In the genomic region with DNA sequence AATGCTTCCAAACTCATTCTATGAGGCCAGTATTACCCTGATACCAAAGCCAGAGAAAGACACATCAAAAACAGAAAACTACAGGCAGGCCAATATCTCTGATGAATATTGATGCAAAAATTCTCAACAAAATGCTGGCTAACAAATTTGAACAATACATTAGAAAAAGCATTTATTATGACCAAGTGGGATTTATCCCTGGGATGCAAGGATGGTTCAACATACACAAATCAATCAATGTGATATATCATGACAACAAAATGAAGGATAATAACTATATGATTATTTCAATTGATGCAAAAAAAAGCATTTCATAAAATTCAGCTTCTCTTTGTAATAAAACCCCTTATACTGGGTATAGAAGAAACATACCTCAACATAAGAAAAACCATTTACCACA, we compare ENCODE assay signal across 38 cellular contexts.
"Had no signal": no experiment of that assay in that cellular context is flagged by ENCODE, and none has a peak within 500 bp of the region (broad histone marks: within the 10 kb centered on the region; RNA-seq: fewer than 3 reads in every experiment).

No MANE protein-coding gene starts in this region.

- FAIRE-seq: astrocyte, bronchial epithelial cell had no signal

- H3K36me3 ChIP-seq: adrenal gland, ascending aorta, brain microvascular endothelial cell, breast epithelium, cardiac muscle cell had no signal

- H3K36me3 Mint-ChIP-seq: activated naive CD4-positive, alpha-beta T cell treated with anti-CD3 and anti-CD28 coated beads, Interleukin-2, amount 10 ng/mL, durations not matched to agents 7 days and 5 days; activated naive CD4-positive, alpha-beta T cell treated with anti-CD3 and anti-CD28 coated beads, Interleukin-2, amount 50 U/mL, for 72 hours; activated naive CD8-positive, alpha-beta T cell; activated naive CD8-positive, alpha-beta T cell treated with anti-CD3 and anti-CD28 coated beads for 36 hours; activated naive CD8-positive, alpha-beta T cell treated with anti-CD3 and anti-CD28 coated beads, Interleukin-2, amount 10 ng/mL, durations not matched to agents 7 days and 5 days; brain had no signal

- ATAC-seq: activated naive CD4-positive, alpha-beta T cell treated with anti-CD3 and anti-CD28 coated beads, Interleukin-2, amount 50 U/mL, for 72 hours; activated naive CD8-positive, alpha-beta T cell treated with anti-CD3 and anti-CD28 coated beads, Interleukin-2, amount 50 U/mL, for 24 hours; activated T-cell treated with anti-CD3 and anti-CD28 coated beads, Interleukin-2, amount 50 U/mL, for 72 hours; activated T-helper 17 cell treated with anti-CD3 and anti-CD28 coated beads, Interleukin-2, amount 50 U/mL, for 72 hours; body of pancreas had no signal

- DNase-seq: activated effector memory CD4-positive, alpha-beta T cell treated with anti-CD3 and anti-CD28 coated beads, Interleukin-2, amount 50 U/mL, for 16 hours; activated effector memory CD4-positive, alpha-beta T cell treated with Interleukin-2 at 50 U/mL for 16 hours; activated gamma-delta T cell; activated gamma-delta T cell treated with Interleukin-2 at 50 U/mL for 16 hours; activated naive CD4-positive, alpha-beta T cell; activated naive CD4-positive, alpha-beta T cell treated with anti-CD3 and anti-CD28 coated beads for 36 hours; activated naive CD4-positive, alpha-beta T cell treated with anti-CD3 and anti-CD28 coated beads, Interleukin-2, amount 10 ng/mL, durations not matched to agents 7 days and 5 days; activated naive CD4-positive, alpha-beta T cell treated with anti-CD3 and anti-CD28 coated beads, Interleukin-2, amount 50 U/mL, for 16 hours; activated naive CD4-positive, alpha-beta T cell treated with Interleukin-2 at 50 U/mL for 16 hours; activated naive CD8-positive, alpha-beta T cell treated with anti-CD3 and anti-CD28 coated beads for 36 hours; activated naive CD8-positive, alpha-beta T cell treated with anti-CD3 and anti-CD28 coated beads, Interleukin-2, amount 10 ng/mL, durations not matched to agents 7 days and 5 days; activated naive CD8-positive, alpha-beta T cell treated with anti-CD3 and anti-CD28 coated beads, Interleukin-2, amount 50 U/mL, for 24 hours; activated T-cell treated with anti-CD3 and anti-CD28 coated beads, Interleukin-2, amount 50 U/mL, for 1 hour; activated T-cell treated with anti-CD3 and anti-CD28 coated beads, Interleukin-2, amount 50 U/mL, for 24 hours; activated T-cell treated with anti-CD3 and anti-CD28 coated beads, Interleukin-2, amount 50 U/mL, for 48 hours; activated T-cell treated with anti-CD3 and anti-CD28 coated beads, Interleukin-2, amount 50 U/mL, for 72 hours; adrenal gland; amniotic stem cell; amygdala; anterior cingulate cortex; aorta; body of pancreas; brain microvascular endothelial cell; caudate nucleus; central memory CD4-positive, alpha-beta T cell; cerebellar nuclear complex had no signal

- H3K27ac ChIP-seq: adrenal gland, ascending aorta, body of pancreas, brain microvascular endothelial cell, breast epithelium, cardiac muscle cell had no signal

- H3K27me3 Mint-ChIP-seq: activated naive CD4-positive, alpha-beta T cell treated with anti-CD3 and anti-CD28 coated beads, Interleukin-2, amount 10 ng/mL, durations not matched to agents 7 days and 5 days; activated naive CD4-positive, alpha-beta T cell treated with anti-CD3 and anti-CD28 coated beads, Interleukin-2, amount 50 U/mL, for 24 hours; activated naive CD8-positive, alpha-beta T cell; activated naive CD8-positive, alpha-beta T cell treated with anti-CD3 and anti-CD28 coated beads for 36 hours; activated naive CD8-positive, alpha-beta T cell treated with anti-CD3 and anti-CD28 coated beads, Interleukin-2, amount 10 ng/mL, durations not matched to agents 7 days and 5 days; activated T-cell treated with anti-CD3 and anti-CD28 coated beads, Interleukin-2, amount 50 U/mL, for 24 hours; activated T-helper 17 cell treated with anti-CD3 and anti-CD28 coated beads, Interleukin-2, amount 50 U/mL, for 72 hours; central memory CD8-positive, alpha-beta T cell had no signal

- H3K4me1 ChIP-seq: adrenal gland, ascending aorta, body of pancreas, breast epithelium had no signal

- H3K27me3 ChIP-seq: adrenal gland, ascending aorta, body of pancreas, brain microvascular endothelial cell, breast epithelium, cardiac muscle cell had no signal

- H3K4me1 Mint-ChIP-seq: activated naive CD4-positive, alpha-beta T cell treated with anti-CD3 and anti-CD28 coated beads, Interleukin-2, amount 10 ng/mL, durations not matched to agents 7 days and 5 days; activated naive CD4-positive, alpha-beta T cell treated with anti-CD3 and anti-CD28 coated beads, Interleukin-2, amount 50 U/mL, for 24 hours; activated naive CD8-positive, alpha-beta T cell treated with anti-CD3 and anti-CD28 coated beads for 36 hours; activated naive CD8-positive, alpha-beta T cell treated with anti-CD3 and anti-CD28 coated beads, Interleukin-2, amount 10 ng/mL, durations not matched to agents 7 days and 5 days; activated naive CD8-positive, alpha-beta T cell treated with anti-CD3 and anti-CD28 coated beads, Interleukin-2, amount 50 U/mL, for 24 hours; activated T-helper 17 cell treated with anti-CD3 and anti-CD28 coated beads, Interleukin-2, amount 50 U/mL, for 72 hours; brain; central memory CD8-positive, alpha-beta T cell had no signal

- H3K4me3 Mint-ChIP-seq: activated naive CD4-positive, alpha-beta T cell treated with anti-CD3 and anti-CD28 coated beads for 36 hours; activated naive CD4-positive, alpha-beta T cell treated with anti-CD3 and anti-CD28 coated beads, Interleukin-2, amount 10 ng/mL, durations not matched to agents 7 days and 5 days; activated naive CD4-positive, alpha-beta T cell treated with anti-CD3 and anti-CD28 coated beads, Interleukin-2, amount 50 U/mL, for 24 hours; activated naive CD8-positive, alpha-beta T cell; activated naive CD8-positive, alpha-beta T cell treated with anti-CD3 and anti-CD28 coated beads for 36 hours; activated naive CD8-positive, alpha-beta T cell treated with anti-CD3 and anti-CD28 coated beads, Interleukin-2, amount 10 ng/mL, durations not matched to agents 7 days and 5 days; activated naive CD8-positive, alpha-beta T cell treated with anti-CD3 and anti-CD28 coated beads, Interleukin-2, amount 50 U/mL, for 24 hours; activated T-cell treated with anti-CD3 and anti-CD28 coated beads, Interleukin-2, amount 50 U/mL, for 24 hours; activated T-cell treated with anti-CD3 and anti-CD28 coated beads, Interleukin-2, amount 50 U/mL, for 72 hours; activated T-helper 1 cell treated with anti-CD3 and anti-CD28 coated beads, Interleukin-12 subunit alpha, Interleukin-12 subunit beta, Interleukin-2, Interleukin-4 antibody, amounts not matched to agents 30 ng/mL and 10 ng/mL and 1 ng/mL, durations not matched to agents 14 hours and 24 hours and 36 hours; activated T-helper 17 cell treated with anti-CD3 and anti-CD28 coated beads, Interleukin-2, amount 50 U/mL, for 72 hours; brain; central memory CD8-positive, alpha-beta T cell had no signal

- H3K4me3 ChIP-seq: adrenal gland, ascending aorta, body of pancreas, breast epithelium, cardiac muscle cell had no signal

- H3K9me3 ChIP-seq: adrenal gland, body of pancreas had no signal
